8 cellular contexts compared by ENCODE assay signal in the genomic region with DNA sequence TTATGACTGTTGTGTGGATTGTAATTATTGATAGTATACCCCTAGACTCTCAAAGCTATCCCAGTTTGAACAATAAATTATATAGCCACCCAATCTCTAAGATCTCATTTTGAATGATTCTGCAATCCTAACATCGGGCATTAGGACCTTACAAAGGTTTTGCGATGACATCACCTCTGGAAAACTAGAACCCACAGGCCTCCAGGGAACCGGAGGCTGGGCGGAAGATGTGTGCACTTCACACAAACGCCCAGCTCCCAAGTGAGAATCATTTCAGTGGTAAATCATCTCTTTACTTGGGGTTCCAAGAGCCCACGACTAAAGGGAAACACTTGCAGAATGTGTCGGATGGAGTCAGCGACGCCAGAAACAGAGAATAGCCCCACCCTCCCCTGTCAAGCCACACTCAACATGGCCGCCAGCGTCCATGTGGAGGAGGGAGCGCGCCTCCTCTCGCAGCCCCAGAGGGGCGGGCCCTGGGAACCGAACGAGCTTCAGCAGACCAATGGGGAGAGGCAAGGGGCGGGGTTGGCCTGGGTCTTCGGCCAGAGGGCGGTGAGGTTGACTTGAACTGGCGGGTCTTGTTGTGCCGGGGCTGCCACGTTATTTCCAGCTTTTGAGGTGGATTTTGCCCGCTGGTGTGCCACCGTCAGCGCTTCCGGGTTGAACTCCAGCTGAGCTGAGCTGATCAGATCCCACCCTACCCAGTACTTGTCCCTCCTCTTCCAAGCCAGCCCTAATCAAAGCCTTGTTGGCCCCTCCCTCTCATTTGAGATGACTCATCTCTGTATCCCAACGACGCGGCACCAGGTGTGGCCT. TPM values are rescaled to one million over a fixed set of nuclear protein-coding genes. Genes with fewer than 3 reads are reported as not detected.
DNase-seq lines count a peak whose midpoint lies in the region; ATAC-seq and TF ChIP-seq lines count a peak whose summit lies in the region.

No MANE protein-coding gene starts in this region.

- H3K27ac Mint-ChIP-seq in activated CD4-positive, alpha-beta T cell treated with anti-CD3 and anti-CD28 coated beads, Interleukin-2, amount 10 ng/mL, durations not matched to agents 7 days and 5 days = peak overlapping the region; percentile 100

- POLR2A ChIA-PET in activated CD4-positive, alpha-beta T cell treated with anti-CD3 and anti-CD28 coated beads, Interleukin-2, amount 10 ng/mL, durations not matched to agents 7 days and 5 days (lab: Charles Lee) = interaction anchor here (0.7 to 1.6 kb wide), 4 partner anchors 8 to 518 kb away, joined by 3 to 12 read pairs (median 4); a partner anchor contains a TSS

- H3K4me3 Mint-ChIP-seq in activated CD4-positive, alpha-beta T cell treated with anti-CD3 and anti-CD28 coated beads, Interleukin-2, amount 10 ng/mL, durations not matched to agents 7 days and 5 days = peak overlapping the region; percentile 83

- no peaks in the 10 kb centered on the region for H3K9me3 Mint-ChIP-seq in activated CD4-positive, alpha-beta T cell treated with anti-CD3 and anti-CD28 coated beads, Interleukin-2, amount 10 ng/mL, durations not matched to agents 7 days and 5 days

- peak overlapping the region; percentile 69 for H3K4me3 ChIP-seq in coronary artery

- peak; percentile 97 for ATAC-seq in GM19351 (IDR thresholded peaks at IDR 0.05; ENCODE audit: unreplicated experiment)
- ATAC-seq in HG03520 (IDR thresholded peaks at IDR 0.05; ENCODE audit: unreplicated experiment) = peak; percentile 94

- H3K4me1 Mint-ChIP-seq in activated CD4-positive, alpha-beta T cell treated with anti-CD3 and anti-CD28 coated beads, Interleukin-2, amount 10 ng/mL, durations not matched to agents 7 days and 5 days = peaks cover 23% of the 10 kb centered on the region

- CTCF ChIA-PET in activated CD4-positive, alpha-beta T cell treated with anti-CD3 and anti-CD28 coated beads, Interleukin-2, amount 10 ng/mL, durations not matched to agents 7 days and 5 days (lab: Charles Lee) = interaction anchor here (0.6 to 5.9 kb wide), 3 partner anchors 9 to 176 kb away, joined by 4 to 70 read pairs (median 7); a partner anchor contains a TSS

- H3K36me3 Mint-ChIP-seq in activated CD4-positive, alpha-beta T cell treated with anti-CD3 and anti-CD28 coated beads, Interleukin-2, amount 10 ng/mL, durations not matched to agents 7 days and 5 days (ENCODE audit: low read depth) = no peaks in the 10 kb centered on the region

- no peaks in the 10 kb centered on the region for H3K27me3 Mint-ChIP-seq in activated CD4-positive, alpha-beta T cell treated with anti-CD3 and anti-CD28 coated beads, Interleukin-2, amount 10 ng/mL, durations not matched to agents 7 days and 5 days

- DNase-seq in C1 segment of cervical spinal cord (lab: John Stamatoyannopoulos, UW) (peak; percentile 80 to 100 (median 96)), NCI-H526 treated with DMSO at 0.1 percent for 48 hours (lab: John Stamatoyannopoulos, UW) (peak; percentile 99), coronary artery (ENCODE audit: low spot score) (peak; percentile 99), left kidney (ENCODE audit: low read depth, low spot score) (peak; percentile 100)
- peak; percentile 99 for DNase-seq in activated CD4-positive, alpha-beta T cell treated with anti-CD3 and anti-CD28 coated beads, Interleukin-2, amount 10 ng/mL, durations not matched to agents 7 days and 5 days
- peak; percentile 99 for DNase-seq in stimulated activated CD4-positive, alpha-beta T cell treated with anti-CD3 and anti-CD28 coated beads, Interleukin-1b, Interleukin-23, amount 100 ng/mL, for 48 hours

- H3K27ac ChIP-seq in coronary artery = peak overlapping the region; percentile 87 to 88

- no peak for TF ChIP-seq CTCF in coronary artery (IDR thresholded peaks at IDR 0.05)

RNA-seq across cellular contexts. Expression of a gene that starts 8.4 kb away (rescaled TPM):
- total RNA-seq in activated CD4-positive, alpha-beta T cell treated with anti-CD3 and anti-CD28 coated beads, Interleukin-2, amount 10 ng/mL, durations not matched to agents 7 days and 5 days = 10 to 100 TPM; 50.5 to 50.9 TPM

RNA-seq across cellular contexts. Expression of a gene that starts 18.4 kb away (rescaled TPM):
- 10 to 100 TPM; 82.1 to 83.8 TPM for total RNA-seq in activated CD4-positive, alpha-beta T cell treated with anti-CD3 and anti-CD28 coated beads, Interleukin-2, amount 10 ng/mL, durations not matched to agents 7 days and 5 days

Comparison
In these comparisons a context has a peak if more than half of its experiments do, and no peak if none do; other contexts are left out.
1. Peak in every context shown above with its lines: DNase-seq, ATAC-seq, H3K4me3 ChIP-seq and H3K27ac ChIP-seq.